ENCODE assay signal across 8 cellular contexts in the genomic region with DNA sequence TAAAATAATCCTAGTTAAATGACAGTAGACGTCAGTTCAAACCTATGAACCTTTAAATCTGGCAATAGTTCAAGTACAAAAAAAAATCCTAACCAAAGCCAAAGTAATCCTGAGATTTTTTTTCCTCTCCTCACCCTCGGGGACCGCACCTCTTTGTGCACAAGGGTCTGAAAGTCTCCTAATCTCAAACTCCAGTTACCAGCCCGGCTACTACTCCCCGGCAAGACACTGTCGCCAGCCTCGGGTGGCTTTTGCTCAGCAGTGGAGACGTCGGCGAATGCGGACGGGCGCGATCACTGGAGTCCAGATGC. TPM values are rescaled to one million over a fixed set of nuclear protein-coding genes. Genes with fewer than 3 reads are reported as not detected.
A peak's percentile ranks its signal among the peaks of the same experiment; 100 is the strongest.
DNase-seq lines count a peak whose midpoint lies in the region; ATAC-seq, FAIRE-seq and TF ChIP-seq lines count a peak whose summit lies in the region.

No MANE protein-coding gene starts in this region.

- TF ChIP-seq CTCF in OCI-LY3 (IDR thresholded peaks at IDR 0.05; ENCODE audit: low read depth, low read length) (no peak), pancreas (IDR thresholded peaks at IDR 0.05) (no peak)

- DNase-seq in NCI-H526 treated with DMSO at 0.1 percent for 48 hours (lab: John Stamatoyannopoulos, UW): peak; percentile 43
- DNase-seq in NCI-H526 (lab: John Stamatoyannopoulos, UW): no peak
- DNase-seq in epithelial cell of prostate (ENCODE audit: low read depth, low spot score): no peak
- no peak for DNase-seq in pancreas
- DNase-seq in DMS114 treated with DMSO at 0.1 percent for 48 hours (lab: John Stamatoyannopoulos, UW; ENCODE audit: unreplicated experiment): no peak
- no peak for DNase-seq in NCI-H1417 (lab: John Stamatoyannopoulos, UW)

- no peak for ATAC-seq in pancreas
- no peak for ATAC-seq in GM18873 (IDR thresholded peaks at IDR 0.05; ENCODE audit: low FRiP score, unreplicated experiment)

- no peaks in the 10 kb centered on the region for H3K27me3 ChIP-seq in OCI-LY3 (ENCODE audit: low read depth, low read length)
- no peaks in the 10 kb centered on the region for H3K27me3 ChIP-seq in pancreas

- 0% methylated on average over 14 of the region's 14 CpGs for WGBS in pancreas, 2 donors

- no peak for FAIRE-seq in pancreas (lab: Jason Lieb, UNC)

- intact Hi-C loops in pancreas (cut with DNase I): no loop called here

- H3K79me2 ChIP-seq in OCI-LY3 (ENCODE audit: low read length): peaks cover 79% of the 10 kb centered on the region

- H3K9me3 ChIP-seq in OCI-LY3 (ENCODE audit: insufficient read depth, low read length): no peaks in the 10 kb centered on the region
- H3K9me3 ChIP-seq in pancreas: no peaks in the 10 kb centered on the region

- peak overlapping the region; percentile 11; the same call in 1 of the 2 replicates for H2AFZ ChIP-seq in OCI-LY3 (ENCODE audit: low read depth, low read length)

- H3K36me3 ChIP-seq in OCI-LY3 (replicated peaks; ENCODE audit: low read depth, low read length) (peaks cover 18% of the 10 kb centered on the region), pancreas (peaks cover 0 to 14% (median 5%) of the 10 kb centered on the region in 3 donors)

- H3K27ac ChIP-seq in OCI-LY3 (ENCODE audit: low read length) (peak overlapping the region; percentile 86), epithelial cell of prostate (peak overlapping the region; percentile 97), pancreas (peak overlapping the region; percentile 94 to 100 (median 97))

- H3K4me2 ChIP-seq in OCI-LY3 (ENCODE audit: low read length): peak overlapping the region; percentile 80

- peak overlapping the region; percentile 93 for H3K9ac ChIP-seq in OCI-LY3 (ENCODE audit: low read length)

- H3K4me3 ChIP-seq in OCI-LY3 (ENCODE audit: low read length): peak overlapping the region; percentile 85
- peak overlapping the region; percentile 56 to 78 (median 60) for H3K4me3 ChIP-seq in pancreas

- H4K20me1 ChIP-seq in OCI-LY3 (ENCODE audit: insufficient read depth, low read length): peaks cover 23% of the 10 kb centered on the region

- H3K4me1 ChIP-seq in OCI-LY3 (ENCODE audit: low read length) (peaks cover 25% of the 10 kb centered on the region), pancreas (peaks cover 6 to 26% (median 26%) of the 10 kb centered on the region in 3 donors)

RNA-seq across cellular contexts. Expression of a gene that starts 0.4 kb away (rescaled TPM):
- total RNA-seq in pancreas: 100 to 1,000 TPM; 149 to 205 (median 173) TPM
- 100 to 1,000 TPM; 123 to 135 TPM for polyA plus RNA-seq in pancreas

RNA-seq across cellular contexts. Expression of a gene that starts 10.0 kb away (rescaled TPM):
- 1 to 10 TPM; 1.8 to 3.5 (median 2.7) TPM for total RNA-seq in pancreas
- 1 to 10 TPM; 1.7 to 2.7 TPM for polyA plus RNA-seq in pancreas
